Comparison of ENCODE assay signal across 1 cellular context in genomic region chr11:14413307-14414072, GRCh38.
TF ChIP-seq lines count a peak whose summit lies in the region.

No MANE protein-coding gene starts in this region.

TF ChIP-seq in SK-N-SH, 30 proteins besides CTCF, POLR2A, EP300 and RAD21 (continued from another document):
- TF ChIP-seq ZBTB33 (IDR thresholded peaks at IDR 0.05; ENCODE audit: borderline replicate concordance, low read depth): no peak
- TF ChIP-seq GATA2 (CRISPR knock-in tag; IDR thresholded peaks at IDR 0.05): no peak
- TF ChIP-seq JUND (IDR thresholded peaks at IDR 0.05): no peak
- no peak for TF ChIP-seq GABPA (IDR thresholded peaks at IDR 0.05; ENCODE audit: low read depth)
- TF ChIP-seq PBX3 (IDR thresholded peaks at IDR 0.05): no peak
- TF ChIP-seq YY1 (IDR thresholded peaks at IDR 0.05; ENCODE audit: low read depth): no peak
- TF ChIP-seq FOSL2 (IDR thresholded peaks at IDR 0.05; ENCODE audit: borderline replicate concordance, low read depth): no peak
- TF ChIP-seq FOXM1 (IDR thresholded peaks at IDR 0.05; ENCODE audit: low read depth): no peak
- TF ChIP-seq, protein P1, sequence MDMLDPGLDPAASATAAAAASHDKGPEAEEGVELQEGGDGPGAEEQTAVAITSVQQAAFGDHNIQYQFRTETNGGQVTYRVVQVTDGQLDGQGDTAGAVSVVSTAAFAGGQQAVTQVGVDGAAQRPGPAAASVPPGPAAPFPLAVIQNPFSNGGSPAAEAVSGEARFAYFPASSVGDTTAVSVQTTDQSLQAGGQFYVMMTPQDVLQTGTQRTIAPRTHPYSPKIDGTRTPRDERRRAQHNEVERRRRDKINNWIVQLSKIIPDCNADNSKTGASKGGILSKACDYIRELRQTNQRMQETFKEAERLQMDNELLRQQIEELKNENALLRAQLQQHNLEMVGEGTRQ (IDR thresholded peaks at IDR 0.05; ENCODE audit: borderline replicate concordance, low read depth, low read length): no peak
- TF ChIP-seq, protein P2, sequence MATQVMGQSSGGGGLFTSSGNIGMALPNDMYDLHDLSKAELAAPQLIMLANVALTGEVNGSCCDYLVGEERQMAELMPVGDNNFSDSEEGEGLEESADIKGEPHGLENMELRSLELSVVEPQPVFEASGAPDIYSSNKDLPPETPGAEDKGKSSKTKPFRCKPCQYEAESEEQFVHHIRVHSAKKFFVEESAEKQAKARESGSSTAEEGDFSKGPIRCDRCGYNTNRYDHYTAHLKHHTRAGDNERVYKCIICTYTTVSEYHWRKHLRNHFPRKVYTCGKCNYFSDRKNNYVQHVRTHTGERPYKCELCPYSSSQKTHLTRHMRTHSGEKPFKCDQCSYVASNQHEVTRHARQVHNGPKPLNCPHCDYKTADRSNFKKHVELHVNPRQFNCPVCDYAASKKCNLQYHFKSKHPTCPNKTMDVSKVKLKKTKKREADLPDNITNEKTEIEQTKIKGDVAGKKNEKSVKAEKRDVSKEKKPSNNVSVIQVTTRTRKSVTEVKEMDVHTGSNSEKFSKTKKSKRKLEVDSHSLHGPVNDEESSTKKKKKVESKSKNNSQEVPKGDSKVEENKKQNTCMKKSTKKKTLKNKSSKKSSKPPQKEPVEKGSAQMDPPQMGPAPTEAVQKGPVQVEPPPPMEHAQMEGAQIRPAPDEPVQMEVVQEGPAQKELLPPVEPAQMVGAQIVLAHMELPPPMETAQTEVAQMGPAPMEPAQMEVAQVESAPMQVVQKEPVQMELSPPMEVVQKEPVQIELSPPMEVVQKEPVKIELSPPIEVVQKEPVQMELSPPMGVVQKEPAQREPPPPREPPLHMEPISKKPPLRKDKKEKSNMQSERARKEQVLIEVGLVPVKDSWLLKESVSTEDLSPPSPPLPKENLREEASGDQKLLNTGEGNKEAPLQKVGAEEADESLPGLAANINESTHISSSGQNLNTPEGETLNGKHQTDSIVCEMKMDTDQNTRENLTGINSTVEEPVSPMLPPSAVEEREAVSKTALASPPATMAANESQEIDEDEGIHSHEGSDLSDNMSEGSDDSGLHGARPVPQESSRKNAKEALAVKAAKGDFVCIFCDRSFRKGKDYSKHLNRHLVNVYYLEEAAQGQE (IDR thresholded peaks at IDR 0.05; ENCODE audit: low read depth, low read length): no peak
- TF ChIP-seq TCF12 (IDR thresholded peaks at IDR 0.05): no peak
- TF ChIP-seq EZH2phosphoT487 (IDR thresholded peaks at IDR 0.05; ENCODE audit: borderline replicate concordance, low read depth): no peak
- no peak for TF ChIP-seq MXI1 (IDR thresholded peaks at IDR 0.05; ENCODE audit: low read depth, low read length)
- TF ChIP-seq MEF2A (IDR thresholded peaks at IDR 0.05; ENCODE audit: borderline replicate concordance, low read depth): no peak
- no peak for TF ChIP-seq IRF3 (IDR thresholded peaks at IDR 0.05; ENCODE audit: low read depth, low read length)
- no peak for TF ChIP-seq RFX5 (IDR thresholded peaks at IDR 0.05; ENCODE audit: low read length)
